13 cellular contexts compared by ENCODE assay signal in genomic region chr9:70409280-70409679, GRCh38. TPM values are rescaled to one million over a fixed set of nuclear protein-coding genes. Genes with fewer than 3 reads are reported as not detected.
DNase-seq lines count a peak whose midpoint lies in the region; ATAC-seq and TF ChIP-seq lines count a peak whose summit lies in the region.
"Had no signal": no experiment of that assay in that cellular context is flagged by ENCODE, and none has a peak within 500 bp of the region (broad histone marks: within the 10 kb centered on the region; RNA-seq: fewer than 3 reads in every experiment).

No MANE protein-coding gene starts in this region.

- H3K36me3 Mint-ChIP-seq in HFFc6 (ENCODE audit: low read depth) = peaks cover 7% of the 10 kb centered on the region; the same call in 1 of the 2 replicates
- H3K36me3 Mint-ChIP-seq in activated naive CD8-positive, alpha-beta T cell treated with anti-CD3 and anti-CD28 coated beads for 36 hours = peaks cover 11% of the 10 kb centered on the region

- TF ChIP-seq EP300 in gastroesophageal sphincter (IDR thresholded peaks at IDR 0.05) = no peak

- H3K4me3 ChIP-seq in gastroesophageal sphincter (peak overlapping the region; percentile 94 to 98), spleen (peak overlapping the region in 3 of 8 donors; percentile 56 to 77 (median 66))

- H3K9me3 ChIP-seq in gastroesophageal sphincter (no peaks in the 10 kb centered on the region), spleen (no peaks in the 10 kb centered on the region)

- H3K4me3 Mint-ChIP-seq in HFFc6 = no peak overlapping the region
- H3K4me3 Mint-ChIP-seq in activated naive CD8-positive, alpha-beta T cell treated with anti-CD3 and anti-CD28 coated beads for 36 hours = peak overlapping the region; percentile 42
- H3K4me3 Mint-ChIP-seq: endodermal cell had no signal

- peaks cover 16 to 57% (median 26%) of the 10 kb centered on the region in 3 donors for H3K4me1 ChIP-seq in gastroesophageal sphincter
- H3K4me1 ChIP-seq in spleen = peaks cover 50 to 74% (median 65%) of the 10 kb centered on the region in 6 donors

- peak overlapping the region; percentile 100 for H3K27ac ChIP-seq in gastroesophageal sphincter
- peak overlapping the region in 5 of 8 donors; percentile 98 to 100 (median 100) for H3K27ac ChIP-seq in spleen

- ATAC-seq in gastroesophageal sphincter = no peak
- no peak for ATAC-seq in HG02973 (IDR thresholded peaks at IDR 0.05; ENCODE audit: unreplicated experiment)

- peaks cover 15% of the 10 kb centered on the region for H3K27me3 Mint-ChIP-seq in HFFc6 (ENCODE audit: insufficient read depth)
- no peaks in the 10 kb centered on the region for H3K27me3 Mint-ChIP-seq in activated naive CD8-positive, alpha-beta T cell treated with anti-CD3 and anti-CD28 coated beads for 36 hours

- WGBS in gastroesophageal sphincter (ENCODE audit: low coverage in 1 of 2), 2 donors = 76 to 78% methylated on average over 3 of the region's 3 CpGs
- 92 to 95% (median 94%) methylated on average over 3 of the region's 3 CpGs for WGBS in spleen, 5 donors

- DNase-seq in HFFc6 (no peak), spleen (no peak), NCI-H510A (lab: John Stamatoyannopoulos, UW) (no peak), globus pallidus (ENCODE audit: low spot score) (no peak)
- no peak for DNase-seq in activated naive CD8-positive, alpha-beta T cell treated with anti-CD3 and anti-CD28 coated beads for 36 hours
- DNase-seq: anterior cingulate cortex, endodermal cell, mammary epithelial cell, NCI-H187, NCI-H774, substantia nigra had no signal

- H3K27ac Mint-ChIP-seq in HFFc6 = peak overlapping the region; percentile 97; the same call in 1 of the 2 replicates
- H3K27ac Mint-ChIP-seq in activated naive CD8-positive, alpha-beta T cell treated with anti-CD3 and anti-CD28 coated beads for 36 hours = peak overlapping the region; percentile 72
- H3K27ac Mint-ChIP-seq: endodermal cell had no signal

- intact Hi-C loops in spleen (cut with DNase I; ENCODE audit: low total_unique reads) = no loop called here

- peaks cover 65% of the 10 kb centered on the region for H3K4me1 Mint-ChIP-seq in HFFc6 (ENCODE audit: low read depth)
- H3K4me1 Mint-ChIP-seq in activated naive CD8-positive, alpha-beta T cell treated with anti-CD3 and anti-CD28 coated beads for 36 hours = peaks cover 59% of the 10 kb centered on the region

- no peaks in the 10 kb centered on the region for H3K9me3 Mint-ChIP-seq in HFFc6
- H3K9me3 Mint-ChIP-seq in activated naive CD8-positive, alpha-beta T cell treated with anti-CD3 and anti-CD28 coated beads for 36 hours = no peaks in the 10 kb centered on the region

- H3K36me3 ChIP-seq in gastroesophageal sphincter = peaks cover 0 to 11% of the 10 kb centered on the region in 2 donors
- peaks cover 0 to 5% (median 0%) of the 10 kb centered on the region in 6 donors for H3K36me3 ChIP-seq in spleen

- no peaks in the 10 kb centered on the region for H3K27me3 ChIP-seq in gastroesophageal sphincter
- no peaks in the 10 kb centered on the region for H3K27me3 ChIP-seq in spleen (replicated peaks in 1 of 7)

- TF ChIP-seq POLR2A in gastroesophageal sphincter (IDR thresholded peaks at IDR 0.05) (no peak), spleen (IDR thresholded peaks at IDR 0.05) (no peak)

- TF ChIP-seq CTCF in HFFc6 (IDR thresholded peaks at IDR 0.05) = no peak
- no peak for TF ChIP-seq CTCF in gastroesophageal sphincter (IDR thresholded peaks at IDR 0.05)
- no peak for TF ChIP-seq CTCF in spleen (IDR thresholded peaks at IDR 0.05 in 8 of 11, conservative IDR thresholded peaks at IDR 0.05 in 3 of 11)

RNA-seq across cellular contexts. Expression of gene KLF9, which starts 5.2 kb away (rescaled TPM):
- total RNA-seq in HFFc6 (2021; fragmentation: NEBNext Ultra II Directional; extraction: Animal tissue kit (Norgen Biotek cat#: 25700)) = 10 to 100 TPM in 5 of 6 experiments, 1 to 10 TPM in 1; 7.9 to 15.7 (median 12.4) TPM
- 10 to 100 TPM; 25.4 to 25.5 TPM for total RNA-seq in activated naive CD8-positive, alpha-beta T cell treated with anti-CD3 and anti-CD28 coated beads for 36 hours
- total RNA-seq in gastroesophageal sphincter = 100 to 1,000 TPM; 117 to 224 (median 154) TPM
- 10 to 100 TPM; 13.5 to 74.8 (median 50.4) TPM for total RNA-seq in spleen
- polyA plus RNA-seq in spleen = 10 to 100 TPM in 2 of 3 donors, 1 to 10 TPM in 1; 7.1 to 12.6 (median 12.4) TPM
